ENCODE assay signal across 18 cellular contexts in the genomic region with DNA sequence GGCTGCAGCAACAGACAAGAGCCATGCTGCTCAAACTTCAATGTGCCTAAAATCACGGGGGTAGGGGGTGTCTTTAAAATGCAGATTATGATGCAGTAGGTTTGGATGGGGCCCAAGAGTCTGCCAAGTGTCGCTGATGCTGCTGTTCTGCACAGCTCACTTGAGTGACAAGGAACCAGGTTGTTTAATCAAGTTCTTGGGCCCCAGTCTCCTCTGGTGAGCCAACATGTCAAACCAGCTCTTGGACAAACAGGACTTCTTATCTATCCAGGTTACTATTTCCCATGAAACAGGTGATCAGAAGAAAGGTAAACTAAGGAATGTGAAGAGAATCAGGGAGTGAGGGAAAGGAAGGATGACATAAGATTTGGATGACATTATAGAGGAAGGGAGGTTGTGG.
DNase-seq lines count a peak whose midpoint lies in the region; ATAC-seq and TF ChIP-seq lines count a peak whose summit lies in the region.
"Had no signal": no experiment of that assay in that cellular context is flagged by ENCODE, and none has a peak within 500 bp of the region (broad histone marks: within the 10 kb centered on the region; RNA-seq: fewer than 3 reads in every experiment).

No MANE protein-coding gene starts in this region.

- no peak overlapping the region for H3K4me3 Mint-ChIP-seq in activated T-cell treated with anti-CD3 and anti-CD28 coated beads, Interleukin-2, amount 50 U/mL, for 4 hours
- no peak overlapping the region for H3K4me3 Mint-ChIP-seq in T-helper 2 cell treated with Interferon-gamma antibody and Interleukin-4, amounts not matched to agents 5 μg/mL and 100 μg/mL, for 36 hours
- H3K4me3 Mint-ChIP-seq: CD8-positive, alpha-beta T cell; H9; IgD-negative memory B cell had no signal

- H3K27me3 Mint-ChIP-seq in activated T-cell treated with anti-CD3 and anti-CD28 coated beads, Interleukin-2, amount 50 U/mL, for 4 hours (ENCODE audit: low read depth) = peaks cover 4% of the 10 kb centered on the region
- peaks cover 18% of the 10 kb centered on the region for H3K27me3 Mint-ChIP-seq in T-helper 2 cell treated with Interferon-gamma antibody and Interleukin-4, amounts not matched to agents 5 μg/mL and 100 μg/mL, for 36 hours (ENCODE audit: low read depth)

- no peaks in the 10 kb centered on the region for H3K9me3 Mint-ChIP-seq in activated T-cell treated with anti-CD3 and anti-CD28 coated beads, Interleukin-2, amount 50 U/mL, for 4 hours
- peaks cover 20% of the 10 kb centered on the region for H3K9me3 Mint-ChIP-seq in T-helper 2 cell treated with Interferon-gamma antibody and Interleukin-4, amounts not matched to agents 5 μg/mL and 100 μg/mL, for 36 hours
- H3K9me3 Mint-ChIP-seq: CD8-positive, alpha-beta T cell; H9 had no signal

- H3K4me3 ChIP-seq in body of pancreas (no peak overlapping the region), prostate gland (no peak overlapping the region)
- H3K4me3 ChIP-seq: A549 had no signal

- peak; percentile 60 for ATAC-seq in body of pancreas
- no peak for ATAC-seq in activated T-cell treated with anti-CD3 and anti-CD28 coated beads, Interleukin-2, amount 50 U/mL, for 4 hours
- ATAC-seq: A549; CD8-positive, alpha-beta T cell; HepG2 had no signal

- H3K4me1 ChIP-seq in body of pancreas = peaks cover 23% of the 10 kb centered on the region
- no peaks in the 10 kb centered on the region for H3K4me1 ChIP-seq in prostate gland (replicated peaks)
- H3K4me1 ChIP-seq: A549 had no signal

- no peaks in the 10 kb centered on the region for H3K36me3 Mint-ChIP-seq in activated T-cell treated with anti-CD3 and anti-CD28 coated beads, Interleukin-2, amount 50 U/mL, for 4 hours (ENCODE audit: insufficient read depth)
- H3K36me3 Mint-ChIP-seq in T-helper 2 cell treated with Interferon-gamma antibody and Interleukin-4, amounts not matched to agents 5 μg/mL and 100 μg/mL, for 36 hours (ENCODE audit: low read depth) = peaks cover 1% of the 10 kb centered on the region
- H3K36me3 Mint-ChIP-seq: CD8-positive, alpha-beta T cell had no signal

- TF ChIP-seq CTCF in body of pancreas (IDR thresholded peaks at IDR 0.05) (no peak), prostate gland (IDR thresholded peaks at IDR 0.05) (no peak)

- WGBS in body of pancreas, 2 donors = 5 to 25% methylated on average over 2 of the region's 2 CpGs
- WGBS in prostate gland = 46% methylated on average over 2 of the region's 2 CpGs

- intact Hi-C loops in body of pancreas (cut with DNase I) = no loop called here
- intact Hi-C loops in prostate gland (cut with DNase I) = no loop called here

- H3K27ac Mint-ChIP-seq in T-helper 2 cell treated with Interferon-gamma antibody and Interleukin-4, amounts not matched to agents 5 μg/mL and 100 μg/mL, for 36 hours = no peak overlapping the region
- H3K27ac Mint-ChIP-seq: CD8-positive, alpha-beta T cell; H9; IgD-negative memory B cell had no signal

- DNase-seq in DMS53 (lab: John Stamatoyannopoulos, UW) (peak; percentile 4), DMS53 treated with DMSO at 0.1 percent for 48 hours (lab: John Stamatoyannopoulos, UW; ENCODE audit: unreplicated experiment) (no peak), body of pancreas (peak; percentile 38 to 60 (median 50)), prostate gland (ENCODE audit: low spot score) (peak; percentile 52), activated T-cell treated with anti-CD3 and anti-CD28 coated beads for 4 hours (no peak)
- no peak for DNase-seq in activated T-cell treated with anti-CD3 and anti-CD28 coated beads, Interleukin-2, amount 50 U/mL, for 4 hours
- DNase-seq in T-helper 2 cell treated with Interferon-gamma antibody and Interleukin-4, amounts not matched to agents 5 μg/mL and 100 μg/mL, for 36 hours (ENCODE audit: low spot score) = no peak
- DNase-seq: AML-193; CD8-positive, alpha-beta T cell; DMS 273 treated with DMSO at 0.1 percent for 48 hours; DMS79; GDM1; H9; KBM-7 had no signal

- H3K36me3 ChIP-seq in body of pancreas (replicated peaks in 1 of 2; ENCODE audit: insufficient read depth in 1 of 2, low read depth in 2 of 2) = no peaks in the 10 kb centered on the region
- H3K36me3 ChIP-seq in prostate gland = no peaks in the 10 kb centered on the region

- no peak overlapping the region for H3K27ac ChIP-seq in body of pancreas
- no peak overlapping the region for H3K27ac ChIP-seq in prostate gland
- H3K27ac ChIP-seq: 22Rv1, A549 had no signal

- H3K9me3 ChIP-seq in body of pancreas (no peaks in the 10 kb centered on the region), prostate gland (no peaks in the 10 kb centered on the region)
- H3K9me3 ChIP-seq: A549 had no signal

- no peaks in the 10 kb centered on the region for H3K27me3 ChIP-seq in body of pancreas
- no peaks in the 10 kb centered on the region for H3K27me3 ChIP-seq in prostate gland (replicated peaks; ENCODE audit: insufficient read depth)

- TF ChIP-seq POLR2A in body of pancreas (IDR thresholded peaks at IDR 0.05) (no peak), prostate gland (IDR thresholded peaks at IDR 0.05) (no peak)

- no peaks in the 10 kb centered on the region for H3K4me1 Mint-ChIP-seq in activated T-cell treated with anti-CD3 and anti-CD28 coated beads, Interleukin-2, amount 50 U/mL, for 4 hours (ENCODE audit: low read depth)
- H3K4me1 Mint-ChIP-seq in T-helper 2 cell treated with Interferon-gamma antibody and Interleukin-4, amounts not matched to agents 5 μg/mL and 100 μg/mL, for 36 hours (ENCODE audit: low read depth) = peaks cover 12% of the 10 kb centered on the region
- H3K4me1 Mint-ChIP-seq: IgD-negative memory B cell had no signal

Comparison
In these comparisons a context has a peak if more than half of its experiments do, and no peak if none do; other contexts are left out.
1. DNase-seq: peak in DMS53 (single experiment), body of pancreas (4 of 4) and prostate gland (single experiment); none in DMS53 treated with DMSO at 0.1 percent for 48 hours (single experiment), activated T-cell treated with anti-CD3 and anti-CD28 coated beads for 4 hours (single experiment), activated T-cell treated with anti-CD3 and anti-CD28 coated beads, Interleukin-2, amount 50 U/mL, for 4 hours (single experiment) and T-helper 2 cell treated with Interferon-gamma antibody and Interleukin-4, amounts not matched to agents 5 μg/mL and 100 μg/mL, for 36 hours (single experiment).